ENCODE assay signal across 17 cellular contexts in genomic region chr14:72800296-72800695, GRCh38.
DNase-seq lines count a peak whose midpoint lies in the region; ATAC-seq and TF ChIP-seq lines count a peak whose summit lies in the region.
"Had no signal": no experiment of that assay in that cellular context is flagged by ENCODE, and none has a peak within 500 bp of the region (broad histone marks: within the 10 kb centered on the region; RNA-seq: fewer than 3 reads in every experiment).

No MANE protein-coding gene starts in this region.

- no peak overlapping the region for H3K14ac ChIP-seq in neuronal stem cell (ENCODE audit: low read length)

- no peak overlapping the region for H3K4ac ChIP-seq in neuronal stem cell (ENCODE audit: low read length)

- no peak overlapping the region for H2BK5ac ChIP-seq in neuronal stem cell (ENCODE audit: low read length)

- intact Hi-C loops in natural killer cell (cut with micrococcal nuclease): no loop called here

- H3K4me1 Mint-ChIP-seq in natural killer cell treated with Interleukin-12 subunit alpha and Interleukin-12 subunit beta and Interleukin-15 and Interleukin-18, amount 100 ng/mL, for 72 hours (ENCODE audit: low read depth in 2 of 2): peaks cover 18 to 22% of the 10 kb centered on the region in 2 donors
- peaks cover 15 to 17% of the 10 kb centered on the region in 2 donors for H3K4me1 Mint-ChIP-seq in natural killer cell
- H3K4me1 Mint-ChIP-seq in chondrocyte (ENCODE audit: low read depth): peaks cover 28% of the 10 kb centered on the region
- H3K4me1 Mint-ChIP-seq: CD4-positive, CD25-positive, alpha-beta regulatory T cell had no signal

- no peak overlapping the region for H2BK12ac ChIP-seq in neuronal stem cell (ENCODE audit: low read length)

- H3K9ac ChIP-seq in neuronal stem cell (ENCODE audit: low read depth, low read length, poor library complexity): peak overlapping the region; percentile 56
- H3K9ac ChIP-seq: BLaER1 had no signal

- TF ChIP-seq CTCF in natural killer cell (IDR thresholded peaks at IDR 0.05) (no peak), chondrocyte (IDR thresholded peaks at IDR 0.05) (no peak)

- no peaks in the 10 kb centered on the region for H3K9me3 Mint-ChIP-seq in natural killer cell treated with Interleukin-12 subunit alpha and Interleukin-12 subunit beta and Interleukin-15 and Interleukin-18, amount 100 ng/mL, for 72 hours
- H3K9me3 Mint-ChIP-seq in natural killer cell: no peaks in the 10 kb centered on the region
- no peaks in the 10 kb centered on the region for H3K9me3 Mint-ChIP-seq in chondrocyte (ENCODE audit: low read depth)

- H3K18ac ChIP-seq in neuronal stem cell (ENCODE audit: low read length): no peak overlapping the region

- peaks cover 0 to 4% of the 10 kb centered on the region in 2 donors for H3K4me1 ChIP-seq in neuronal stem cell (ENCODE audit: control insufficient read depth in 2 of 2, insufficient read depth in 1 of 2, low read depth in 1 of 2, low read length in 2 of 2)
- H3K4me1 ChIP-seq: BLaER1 had no signal

- H3K27me3 Mint-ChIP-seq in natural killer cell treated with Interleukin-12 subunit alpha and Interleukin-12 subunit beta and Interleukin-15 and Interleukin-18, amount 100 ng/mL, for 72 hours: peaks cover 6 to 12% of the 10 kb centered on the region in 2 donors
- peaks cover 13 to 14% of the 10 kb centered on the region in 2 donors for H3K27me3 Mint-ChIP-seq in natural killer cell (ENCODE audit: low read depth in 2 of 2)
- no peaks in the 10 kb centered on the region for H3K27me3 Mint-ChIP-seq in chondrocyte (ENCODE audit: low read depth)

- H2BK15ac ChIP-seq in neuronal stem cell (ENCODE audit: low read length): no peak overlapping the region

- no peak for ATAC-seq in natural killer cell treated with Interleukin-12 subunit alpha and Interleukin-12 subunit beta and Interleukin-15 and Interleukin-18, amount 100 ng/mL, for 72 hours
- no peak for ATAC-seq in natural killer cell
- ATAC-seq: GM12878, K562 had no signal

- H2AK5ac ChIP-seq in neuronal stem cell (ENCODE audit: low read depth, low read length): no peak overlapping the region

- peak overlapping the region; percentile 50 for H3K4me3 Mint-ChIP-seq in natural killer cell treated with Interleukin-12 subunit alpha and Interleukin-12 subunit beta and Interleukin-15 and Interleukin-18, amount 100 ng/mL, for 72 hours
- H3K4me3 Mint-ChIP-seq in natural killer cell: no peak overlapping the region
- H3K4me3 Mint-ChIP-seq in chondrocyte (ENCODE audit: unreplicated experiment): no peak overlapping the region
- H3K4me3 Mint-ChIP-seq: CD4-positive, CD25-positive, alpha-beta regulatory T cell had no signal

- no peak overlapping the region for H2AFZ ChIP-seq in neuronal stem cell (ENCODE audit: low read length)
- H2AFZ ChIP-seq: GM23248 had no signal

- no peaks in the 10 kb centered on the region for H3K9me3 ChIP-seq in neuronal stem cell (replicated peaks in 1 of 2; ENCODE audit: control insufficient read depth in 2 of 2, insufficient read depth in 1 of 2, low read depth in 1 of 2, low read length in 2 of 2)
- H3K9me3 ChIP-seq: BLaER1 had no signal

- DNase-seq in natural killer cell treated with Interleukin-12 subunit alpha and Interleukin-12 subunit beta and Interleukin-15 and Interleukin-18, amount 100 ng/mL, for 72 hours (ENCODE audit: low spot score): peak; percentile 18
- DNase-seq in natural killer cell (no peak), chondrocyte (ENCODE audit: low spot score) (no peak), neuronal stem cell (ENCODE audit: low spot score) (no peak), ureter (ENCODE audit: low spot score) (no peak), NCI-H1417 treated with DMSO at 0.1 percent for 48 hours (lab: John Stamatoyannopoulos, UW) (no peak), NCI-H1048 (lab: John Stamatoyannopoulos, UW) (no peak)
- DNase-seq: 8988T; AML-193; Calu3; CD4-positive, CD25-positive, alpha-beta regulatory T cell; DMS 273 treated with DMSO at 0.1 percent for 48 hours; GM23248; H7 had no signal

- H3K27me3 ChIP-seq in neuronal stem cell (ENCODE audit: control insufficient read depth in 3 of 3, insufficient read depth in 3 of 3, low read depth in 1 of 3, low read length in 3 of 3): no peaks in the 10 kb centered on the region
- H3K27me3 ChIP-seq: BLaER1 had no signal

- no peaks in the 10 kb centered on the region for H3K36me3 ChIP-seq in neuronal stem cell (replicated peaks in 1 of 2; ENCODE audit: control insufficient read depth in 2 of 2, insufficient read depth in 2 of 2, low read length in 2 of 2)
- H3K36me3 ChIP-seq: BLaER1 had no signal

- H3K4me2 ChIP-seq in neuronal stem cell (ENCODE audit: insufficient read depth, low read length, poor library complexity, severe bottlenecking): no peak overlapping the region
- H3K4me2 ChIP-seq: BLaER1 had no signal

- H3K36me3 Mint-ChIP-seq in natural killer cell treated with Interleukin-12 subunit alpha and Interleukin-12 subunit beta and Interleukin-15 and Interleukin-18, amount 100 ng/mL, for 72 hours: no peaks in the 10 kb centered on the region
- no peaks in the 10 kb centered on the region for H3K36me3 Mint-ChIP-seq in natural killer cell
- H3K36me3 Mint-ChIP-seq in chondrocyte (ENCODE audit: low read depth): no peaks in the 10 kb centered on the region
- H3K36me3 Mint-ChIP-seq: CD4-positive, CD25-positive, alpha-beta regulatory T cell had no signal

- peak overlapping the region in 1 of 2 donors; percentile 8 for H3K27ac Mint-ChIP-seq in natural killer cell treated with Interleukin-12 subunit alpha and Interleukin-12 subunit beta and Interleukin-15 and Interleukin-18, amount 100 ng/mL, for 72 hours
- no peak overlapping the region for H3K27ac Mint-ChIP-seq in natural killer cell
- peak overlapping the region; percentile 45 for H3K27ac Mint-ChIP-seq in chondrocyte (ENCODE audit: unreplicated experiment)
- H3K27ac Mint-ChIP-seq: CD4-positive, CD25-positive, alpha-beta regulatory T cell had no signal

- no peak overlapping the region for H4K8ac ChIP-seq in neuronal stem cell (ENCODE audit: low read depth, low read length)

- H3K23ac ChIP-seq in neuronal stem cell (ENCODE audit: low read depth, low read length, poor library complexity): no peak overlapping the region

- H3K27ac ChIP-seq in neuronal stem cell (replicated peaks; ENCODE audit: low read length): no peak overlapping the region
- H3K27ac ChIP-seq: BLaER1 had no signal

- H3K4me3 ChIP-seq in neuronal stem cell (ENCODE audit: low read length in 2 of 2): peak overlapping the region in 1 of 2 donors; percentile 1
- H3K4me3 ChIP-seq: BLaER1, GM12878, GM23248, K562 had no signal

- no peak overlapping the region for H4K91ac ChIP-seq in neuronal stem cell (ENCODE audit: low read depth, low read length, poor library complexity)

- H2BK120ac ChIP-seq in neuronal stem cell (ENCODE audit: low read depth, low read length): no peak overlapping the region

- H3K79me1 ChIP-seq in neuronal stem cell (ENCODE audit: low read depth, low read length): no peaks in the 10 kb centered on the region

- WGBS in neuronal stem cell (ENCODE audit: extremely low coverage in 2 of 2, insufficient read length in 2 of 2, insufficient replicate concordance in 1 of 2), 2 donors: no CpG with 5 or more reads among the region's 2 CpGs
